ENCODE assay signal across 10 cellular contexts in the genomic region with DNA sequence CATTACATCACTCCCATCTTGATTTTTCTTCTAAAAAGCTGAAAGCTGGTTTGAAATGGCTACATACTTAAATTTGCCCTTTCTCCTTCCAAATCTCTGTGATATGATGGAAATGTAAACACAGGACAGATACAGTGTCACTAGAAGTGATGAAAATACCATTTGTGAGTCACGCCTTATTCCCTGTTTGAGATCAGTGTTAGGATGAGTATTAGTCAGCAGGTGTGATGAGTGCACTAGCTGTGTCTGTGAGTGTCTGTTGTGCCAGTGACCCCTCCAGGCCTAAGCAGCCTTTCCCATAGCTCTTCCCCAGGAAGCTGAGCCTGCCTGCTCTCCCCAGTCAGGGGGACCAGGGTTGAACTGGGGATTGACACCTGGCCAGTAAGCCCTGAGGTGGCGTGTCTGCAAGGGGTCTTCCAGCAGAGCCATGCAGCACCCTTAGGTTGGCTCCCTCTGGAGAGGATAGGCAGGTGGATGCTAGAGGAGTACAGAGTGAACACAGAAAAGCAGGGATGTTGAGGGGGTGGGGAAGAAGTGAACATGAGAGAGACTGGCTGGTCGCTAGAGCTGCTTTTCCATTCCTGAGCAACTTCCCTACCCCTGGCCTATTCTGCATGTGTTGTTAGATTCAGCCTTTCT.
DNase-seq lines count a peak whose midpoint lies in the region; ATAC-seq, FAIRE-seq and TF ChIP-seq lines count a peak whose summit lies in the region.
"Had no signal": no experiment of that assay in that cellular context is flagged by ENCODE, and none has a peak within 500 bp of the region (broad histone marks: within the 10 kb centered on the region; RNA-seq: fewer than 3 reads in every experiment).

No MANE protein-coding gene starts in this region.

- no peaks in the 10 kb centered on the region for H3K27me3 ChIP-seq in GM12878 (replicated peaks in 1 of 2; ENCODE audit: control insufficient read depth in 2 of 2, insufficient read depth in 2 of 2, low read length in 1 of 2)

- peak; percentile 11; the same call in 1 of the 2 replicates for TF ChIP-seq RAD21 in GM12878 (IDR thresholded peaks at IDR 0.05; ENCODE audit: insufficient read depth, low read depth, low read length)

- SMC1A ChIA-PET in GM12878 (lab: Charles Lee; ENCODE audit: uncharacterized antibody, unreplicated experiment) = interaction anchor here (0.8 to 2.1 kb wide), 3 partner anchors 10 to 141 kb away, joined by 3 to 9 read pairs (median 5); no protein-coding TSS in a partner anchor

- WGBS in GM12878 (ENCODE audit: insufficient coverage, insufficient replicate concordance, low lambda C conversion rate, missing lambda C conversion rate) = 79% methylated on average over 3 of the region's 3 CpGs

- H3K9me3 ChIP-seq in GM12878 (replicated peaks; ENCODE audit: control insufficient read depth, insufficient read depth, low read length) = no peaks in the 10 kb centered on the region

- CTCF ChIA-PET in GM12878 (lab: Yijun Ruan, JAX) = interaction anchor here (0.6 to 2.5 kb wide), 5 partner anchors 13 to 503 kb away, joined by 3 to 18 read pairs (median 3); no protein-coding TSS in a partner anchor

- no peak for TF ChIP-seq POLR2A in GM12878 (IDR thresholded peaks at IDR 0.05; ENCODE audit: low read depth, low read length)

- intact Hi-C loops in GM12878 (cut with micrococcal nuclease; ENCODE audit: unreplicated experiment) = no loop called here

- TF ChIP-seq EP300 in GM12878 (IDR thresholded peaks at IDR 0.05; ENCODE audit: borderline replicate concordance in 1 of 2, control insufficient read depth in 1 of 2, low read depth in 2 of 2, low read length in 2 of 2) = peak in 1 of 2 experiments; percentile 49; a peak in 1 of 4 replicates

- ATAC-seq in HG02884 (IDR thresholded peaks at IDR 0.05; ENCODE audit: unreplicated experiment) (peak; percentile 79), GM12878 (peak; percentile 97), GM19328 (IDR thresholded peaks at IDR 0.05; ENCODE audit: unreplicated experiment) (no peak), HG03025 (IDR thresholded peaks at IDR 0.05; ENCODE audit: low FRiP score, unreplicated experiment) (no peak)

- RAD21 ChIA-PET in GM12878 (lab: Charles Lee; ENCODE audit: unreplicated experiment) = interaction anchor here (0.8 to 1.9 kb wide), 6 partner anchors 63 to 122 kb away, joined by 3 to 7 read pairs (median 3); no protein-coding TSS in a partner anchor

- H3K4me2 ChIP-seq in GM12878 (ENCODE audit: control insufficient read depth, insufficient read depth) = no peak overlapping the region

- peaks cover 0 to 6% of the 10 kb centered on the region in 2 experiments; a peak in 3 of 4 replicates for H3K36me3 ChIP-seq in GM12878 (ENCODE audit: control insufficient read depth in 2 of 2, insufficient read depth in 2 of 2, low read length in 1 of 2)

- H2AFZ ChIP-seq in GM12878 (ENCODE audit: control insufficient read depth, low read depth, low read length) = no peak overlapping the region

- H3K79me2 ChIP-seq in GM12878 (ENCODE audit: control insufficient read depth, insufficient read depth, low read length) = no peaks in the 10 kb centered on the region

- no peak; a peak in 1 of 6 replicates for TF ChIP-seq CTCF in GM12878 (IDR thresholded peaks at IDR 0.05 in 2 of 3, conservative IDR thresholded peaks at IDR 0.05 in 1 of 3; ENCODE audit: control insufficient read depth in 2 of 3, extremely low read depth in 1 of 3, insufficient read depth in 1 of 3, low read depth in 3 of 3, low read length in 3 of 3)

- H4K20me1 ChIP-seq in GM12878 (ENCODE audit: control insufficient read depth, insufficient read depth) = peaks cover 2% of the 10 kb centered on the region; the same call in 1 of the 2 replicates

- no peak overlapping the region for H3K27ac ChIP-seq in GM12878 (ENCODE audit: control insufficient read depth, insufficient read depth)
- peak overlapping the region; percentile 51 for H3K27ac ChIP-seq in substantia nigra (ENCODE audit: low read depth, low read length, poor library complexity, severe bottlenecking)

- no peak overlapping the region for H3K9ac ChIP-seq in GM12878 (ENCODE audit: control insufficient read depth, insufficient read depth, low read length)

- no TSS peak for BruUV-seq in GM12878 (replicated peaks; lab: Mats Ljungman, UMichigan)

- FAIRE-seq in GM12878 (lab: Jason Lieb, UNC) = no peak

- POLR2A ChIA-PET in GM12878 (lab: Charles Lee) = no interaction called here

- in situ Hi-C loops in GM12878 (cut with MboI) = no loop called here

- peak; percentile 3 to 19 (median 6) for DNase-seq in stimulated activated CD4-positive, alpha-beta T cell treated with anti-CD3 and anti-CD28 coated beads, Interleukin-12 subunit alpha, Interleukin-12 subunit beta, amount 100 ng/mL, for 48 hours (ENCODE audit: low read depth in 2 of 3, low spot score in 1 of 3)
- no peak for DNase-seq in stimulated activated CD4-positive, alpha-beta T cell treated with anti-CD3 and anti-CD28 coated beads, Interleukin-12 subunit alpha, Interleukin-12 subunit beta, amount 100 ng/mL, for 4 hours
- DNase-seq in GM12878 (ENCODE audit: low read depth, low spot score) (no peak), substantia nigra (lab: John Stamatoyannopoulos, UW) (no peak), HT-29 (ENCODE audit: low spot score) (no peak)
- DNase-seq: CD4-positive, alpha-beta T cell; NCI-H510A had no signal

- no peak overlapping the region for H3K4me3 ChIP-seq in GM12878

- H3K4me1 ChIP-seq in GM12878 (ENCODE audit: control insufficient read depth, insufficient read depth, low read length) = no peaks in the 10 kb centered on the region

TF ChIP-seq in GM12878, 131 proteins besides CTCF, POLR2A, EP300 and RAD21:
- TF ChIP-seq BMI1 (IDR thresholded peaks at IDR 0.05; ENCODE audit: borderline replicate concordance) (0 out of 2 replicates have a peak, but pooled peaks have one; percentile 31), BHLHE40 (IDR thresholded peaks at IDR 0.05; ENCODE audit: borderline replicate concordance in 1 of 2, low read depth in 2 of 2, low read length in 1 of 2) (peak in 1 of 2 experiments; percentile 61; a peak in 1 of 4 replicates), HDAC2 (IDR thresholded peaks at IDR 0.05) (no peak), RCOR1 (conservative IDR thresholded peaks at IDR 0.05; ENCODE audit: low read depth, low read length) (no peak), POLR2AphosphoS5 (IDR thresholded peaks at IDR 0.05; ENCODE audit: low read length) (no peak), BRCA1 (IDR thresholded peaks at IDR 0.05; ENCODE audit: low read depth, low read length) (no peak), IKZF2 (IDR thresholded peaks at IDR 0.05) (peak; percentile 43 to 53; a peak in 1 of 4 replicates), YY1 (IDR thresholded peaks at IDR 0.05; ENCODE audit: low read depth, low read length) (no peak), IKZF1 (conservative IDR thresholded peaks at IDR 0.05) (peak; percentile 60), DPF2 (IDR thresholded peaks at IDR 0.05) (peak; percentile 70), IRF4 (IDR thresholded peaks at IDR 0.05; ENCODE audit: low read depth, low read length) (0 out of 2 replicates have a peak, but pooled peaks have one; percentile 47), PAX8 (IDR thresholded peaks at IDR 0.05) (no peak), ATF7 (IDR thresholded peaks at IDR 0.05; ENCODE audit: low read depth) (no peak), FOS (IDR thresholded peaks at IDR 0.05; ENCODE audit: borderline replicate concordance, extremely low read depth, insufficient read length) (no peak), JUNB (IDR thresholded peaks at IDR 0.05) (peak; percentile 60)
- TF ChIP-seq, protein P1, sequence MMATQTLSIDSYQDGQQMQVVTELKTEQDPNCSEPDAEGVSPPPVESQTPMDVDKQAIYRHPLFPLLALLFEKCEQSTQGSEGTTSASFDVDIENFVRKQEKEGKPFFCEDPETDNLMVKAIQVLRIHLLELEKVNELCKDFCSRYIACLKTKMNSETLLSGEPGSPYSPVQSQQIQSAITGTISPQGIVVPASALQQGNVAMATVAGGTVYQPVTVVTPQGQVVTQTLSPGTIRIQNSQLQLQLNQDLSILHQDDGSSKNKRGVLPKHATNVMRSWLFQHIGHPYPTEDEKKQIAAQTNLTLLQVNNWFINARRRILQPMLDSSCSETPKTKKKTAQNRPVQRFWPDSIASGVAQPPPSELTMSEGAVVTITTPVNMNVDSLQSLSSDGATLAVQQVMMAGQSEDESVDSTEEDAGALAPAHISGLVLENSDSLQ (IDR thresholded peaks at IDR 0.05) = no peak
- TF ChIP-seq, protein P2, sequence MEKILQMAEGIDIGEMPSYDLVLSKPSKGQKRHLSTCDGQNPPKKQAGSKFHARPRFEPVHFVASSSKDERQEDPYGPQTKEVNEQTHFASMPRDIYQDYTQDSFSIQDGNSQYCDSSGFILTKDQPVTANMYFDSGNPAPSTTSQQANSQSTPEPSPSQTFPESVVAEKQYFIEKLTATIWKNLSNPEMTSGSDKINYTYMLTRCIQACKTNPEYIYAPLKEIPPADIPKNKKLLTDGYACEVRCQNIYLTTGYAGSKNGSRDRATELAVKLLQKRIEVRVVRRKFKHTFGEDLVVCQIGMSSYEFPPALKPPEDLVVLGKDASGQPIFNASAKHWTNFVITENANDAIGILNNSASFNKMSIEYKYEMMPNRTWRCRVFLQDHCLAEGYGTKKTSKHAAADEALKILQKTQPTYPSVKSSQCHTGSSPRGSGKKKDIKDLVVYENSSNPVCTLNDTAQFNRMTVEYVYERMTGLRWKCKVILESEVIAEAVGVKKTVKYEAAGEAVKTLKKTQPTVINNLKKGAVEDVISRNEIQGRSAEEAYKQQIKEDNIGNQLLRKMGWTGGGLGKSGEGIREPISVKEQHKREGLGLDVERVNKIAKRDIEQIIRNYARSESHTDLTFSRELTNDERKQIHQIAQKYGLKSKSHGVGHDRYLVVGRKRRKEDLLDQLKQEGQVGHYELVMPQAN (conservative IDR thresholded peaks at IDR 0.05) = no peak

Comparison
In these comparisons a context has a peak if more than half of its experiments do, and no peak if none do; other contexts are left out.
1. DNase-seq: peak in stimulated activated CD4-positive, alpha-beta T cell treated with anti-CD3 and anti-CD28 coated beads, Interleukin-12 subunit alpha, Interleukin-12 subunit beta, amount 100 ng/mL, for 48 hours (3 of 3); none in stimulated activated CD4-positive, alpha-beta T cell treated with anti-CD3 and anti-CD28 coated beads, Interleukin-12 subunit alpha, Interleukin-12 subunit beta, amount 100 ng/mL, for 4 hours (single experiment), GM12878 (single experiment), substantia nigra (0 of 49) and HT-29 (single experiment).
2. ATAC-seq: peak in HG02884 (single experiment) and GM12878 (single experiment); none in GM19328 (single experiment) and HG03025 (single experiment).